10 cellular contexts compared by ENCODE assay signal in genomic region chr13:22061806-22062391, GRCh38.
DNase-seq lines count a peak whose midpoint lies in the region; ATAC-seq and TF ChIP-seq lines count a peak whose summit lies in the region.
"Had no signal": no experiment of that assay in that cellular context is flagged by ENCODE, and none has a peak within 500 bp of the region (broad histone marks: within the 10 kb centered on the region; RNA-seq: fewer than 3 reads in every experiment).

No MANE protein-coding gene starts in this region.

- H3K36me3 ChIP-seq in right atrium auricular region, result no peaks in the 10 kb centered on the region

- H3K4me1 ChIP-seq in right atrium auricular region, result peaks cover 0 to 6% of the 10 kb centered on the region in 2 donors

- peak overlapping the region; percentile 68 for H3K4me3 Mint-ChIP-seq in activated naive CD8-positive, alpha-beta T cell treated with anti-CD3 and anti-CD28 coated beads, Interleukin-2, amount 10 ng/mL, durations not matched to agents 7 days and 5 days

- intact Hi-C loops in lower leg skin (cut with DNase I; ENCODE audit: low total_unique reads), result no loop called here

- peak overlapping the region; percentile 80 for H3K27ac Mint-ChIP-seq in activated naive CD8-positive, alpha-beta T cell treated with anti-CD3 and anti-CD28 coated beads, Interleukin-2, amount 10 ng/mL, durations not matched to agents 7 days and 5 days

- peak overlapping the region; percentile 21 for H3K4me3 ChIP-seq in GM12864 (ENCODE audit: low read depth, low read length)
- H3K4me3 ChIP-seq in right atrium auricular region, result no peak overlapping the region
- H3K4me3 ChIP-seq in lower leg skin (ENCODE audit: low read depth, poor library complexity, severe bottlenecking), result no peak overlapping the region

- TF ChIP-seq CTCF in GM12864 (IDR thresholded peaks at IDR 0.05; ENCODE audit: low read depth, low read length, missing control alignments), result no peak
- no peak for TF ChIP-seq CTCF in right atrium auricular region (IDR thresholded peaks at IDR 0.05)
- no peak for TF ChIP-seq CTCF in lower leg skin (IDR thresholded peaks at IDR 0.05)

- H3K27me3 Mint-ChIP-seq in activated naive CD8-positive, alpha-beta T cell treated with anti-CD3 and anti-CD28 coated beads, Interleukin-2, amount 10 ng/mL, durations not matched to agents 7 days and 5 days, result no peaks in the 10 kb centered on the region

- H3K4me1 Mint-ChIP-seq in activated naive CD8-positive, alpha-beta T cell treated with anti-CD3 and anti-CD28 coated beads, Interleukin-2, amount 10 ng/mL, durations not matched to agents 7 days and 5 days, result peaks cover 39% of the 10 kb centered on the region

- no peak for TF ChIP-seq POLR2A in lower leg skin (IDR thresholded peaks at IDR 0.05)

- H3K27me3 ChIP-seq in right atrium auricular region, result no peaks in the 10 kb centered on the region

- no peaks in the 10 kb centered on the region for H3K9me3 ChIP-seq in right atrium auricular region

- H3K9me3 Mint-ChIP-seq in activated naive CD8-positive, alpha-beta T cell treated with anti-CD3 and anti-CD28 coated beads, Interleukin-2, amount 10 ng/mL, durations not matched to agents 7 days and 5 days, result peaks cover 2% of the 10 kb centered on the region

- H3K27ac ChIP-seq in right atrium auricular region, result no peak overlapping the region

- POLR2A ChIA-PET in activated naive CD8-positive, alpha-beta T cell treated with anti-CD3 and anti-CD28 coated beads, Interleukin-2, amount 10 ng/mL, durations not matched to agents 7 days and 5 days (lab: Charles Lee), result interaction anchor here (1.1 to 1.7 kb wide), 2 partner anchors 52 to 458 kb away, joined by 4 to 7 read pairs; partner anchors contain the start of gene MICU2

- peak; percentile 86 for ATAC-seq in GM19438 (IDR thresholded peaks at IDR 0.05; ENCODE audit: low read depth, unreplicated experiment)
- peak; percentile 79 for ATAC-seq in HG03139 (IDR thresholded peaks at IDR 0.05; ENCODE audit: unreplicated experiment)
- ATAC-seq in activated naive CD8-positive, alpha-beta T cell treated with anti-CD3 and anti-CD28 coated beads, Interleukin-2, amount 10 ng/mL, durations not matched to agents 7 days and 5 days (ENCODE audit: low read depth), result peak; percentile 31

- WGBS in lower leg skin, 2 donors, result 56 to 65% methylated on average over 7 of the region's 7 CpGs

- DNase-seq in GM12864 (ENCODE audit: low read depth) (peak; percentile 43), DMS 273 (lab: John Stamatoyannopoulos, UW; ENCODE audit: unreplicated experiment) (no peak), NOMO-1 treated with dmso at 0.1 percent for 144 hours (lab: John Stamatoyannopoulos, UW; ENCODE audit: unreplicated experiment) (no peak), right atrium auricular region (ENCODE audit: low spot score) (no peak), lower leg skin (ENCODE audit: low spot score in 2 of 2) (no peak)
- DNase-seq in activated naive CD8-positive, alpha-beta T cell treated with anti-CD3 and anti-CD28 coated beads, Interleukin-2, amount 10 ng/mL, durations not matched to agents 7 days and 5 days, result peak; percentile 40
- DNase-seq: GDM1; NK-92 treated with Interleukin-12 subunit alpha and Interleukin-12 subunit beta, amount 100 ng/mL, for 24 hours had no signal

- peaks cover under 1% of the 10 kb centered on the region for H3K36me3 Mint-ChIP-seq in activated naive CD8-positive, alpha-beta T cell treated with anti-CD3 and anti-CD28 coated beads, Interleukin-2, amount 10 ng/mL, durations not matched to agents 7 days and 5 days

Comparison
In these comparisons a context has a peak if more than half of its experiments do, and no peak if none do; other contexts are left out.
1. DNase-seq: peak in GM12864 (single experiment) and activated naive CD8-positive, alpha-beta T cell treated with anti-CD3 and anti-CD28 coated beads, Interleukin-2, amount 10 ng/mL, durations not matched to agents 7 days and 5 days (single experiment); none in DMS 273 (single experiment), NOMO-1 treated with dmso at 0.1 percent for 144 hours (single experiment), right atrium auricular region (single experiment) and lower leg skin (0 of 2).
2. ATAC-seq: peak in every context shown above with its lines; median percentile 86 in GM19438; 79 in HG03139; 31 in activated naive CD8-positive, alpha-beta T cell treated with anti-CD3 and anti-CD28 coated beads, Interleukin-2, amount 10 ng/mL, durations not matched to agents 7 days and 5 days.